ENCODE assay signal across 1 cellular context in the genomic region with DNA sequence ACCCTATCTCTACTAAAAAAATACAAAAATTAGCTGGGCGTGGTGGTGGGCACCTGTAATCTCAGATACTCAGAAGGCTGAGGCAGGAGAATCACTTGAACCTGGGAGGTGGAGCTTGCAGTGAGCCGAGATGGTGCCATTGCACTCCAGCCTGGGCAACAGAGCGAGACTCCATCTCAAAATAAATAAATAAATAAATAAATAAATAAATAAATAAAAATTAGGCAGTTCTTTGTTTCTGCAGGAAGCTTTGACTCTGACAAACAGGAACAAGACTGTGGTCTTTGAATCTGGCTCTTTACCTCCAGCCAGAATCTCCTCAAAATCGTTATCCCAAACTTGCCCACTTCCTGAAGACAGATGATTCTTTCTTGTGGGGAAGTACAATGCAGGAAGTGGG.
TF ChIP-seq lines count a peak whose summit lies in the region.

No MANE protein-coding gene starts in this region.

TF ChIP-seq in HEK293, 187 proteins besides CTCF, POLR2A, EP300 and RAD21 (continued from another document):
- TF ChIP-seq, protein P1, sequence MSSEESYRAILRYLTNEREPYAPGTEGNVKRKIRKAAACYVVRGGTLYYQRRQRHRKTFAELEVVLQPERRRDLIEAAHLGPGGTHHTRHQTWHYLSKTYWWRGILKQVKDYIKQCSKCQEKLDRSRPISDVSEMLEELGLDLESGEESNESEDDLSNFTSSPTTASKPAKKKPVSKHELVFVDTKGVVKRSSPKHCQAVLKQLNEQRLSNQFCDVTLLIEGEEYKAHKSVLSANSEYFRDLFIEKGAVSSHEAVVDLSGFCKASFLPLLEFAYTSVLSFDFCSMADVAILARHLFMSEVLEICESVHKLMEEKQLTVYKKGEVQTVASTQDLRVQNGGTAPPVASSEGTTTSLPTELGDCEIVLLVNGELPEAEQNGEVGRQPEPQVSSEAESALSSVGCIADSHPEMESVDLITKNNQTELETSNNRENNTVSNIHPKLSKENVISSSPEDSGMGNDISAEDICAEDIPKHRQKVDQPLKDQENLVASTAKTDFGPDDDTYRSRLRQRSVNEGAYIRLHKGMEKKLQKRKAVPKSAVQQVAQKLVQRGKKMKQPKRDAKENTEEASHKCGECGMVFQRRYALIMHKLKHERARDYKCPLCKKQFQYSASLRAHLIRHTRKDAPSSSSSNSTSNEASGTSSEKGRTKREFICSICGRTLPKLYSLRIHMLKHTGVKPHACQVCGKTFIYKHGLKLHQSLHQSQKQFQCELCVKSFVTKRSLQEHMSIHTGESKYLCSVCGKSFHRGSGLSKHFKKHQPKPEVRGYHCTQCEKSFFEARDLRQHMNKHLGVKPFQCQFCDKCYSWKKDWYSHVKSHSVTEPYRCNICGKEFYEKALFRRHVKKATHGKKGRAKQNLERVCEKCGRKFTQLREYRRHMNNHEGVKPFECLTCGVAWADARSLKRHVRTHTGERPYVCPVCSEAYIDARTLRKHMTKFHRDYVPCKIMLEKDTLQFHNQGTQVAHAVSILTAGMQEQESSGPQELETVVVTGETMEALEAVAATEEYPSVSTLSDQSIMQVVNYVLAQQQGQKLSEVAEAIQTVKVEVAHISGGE (tag by site-specific recombination; conservative IDR thresholded peaks at IDR 0.05; ENCODE audit: low read depth) = peak; percentile 63
- TF ChIP-seq ZNF426 (tag by site-specific recombination; IDR thresholded peaks at IDR 0.05) = peak; percentile 47
- TF ChIP-seq ZNF394 (tag by site-specific recombination; IDR thresholded peaks at IDR 0.05; ENCODE audit: borderline replicate concordance) = peak; percentile 82
- peak; percentile 20; the same call in 1 of the 2 replicates for TF ChIP-seq ZNF140 (tag by site-specific recombination; IDR thresholded peaks at IDR 0.05)
- peak; percentile 48 for TF ChIP-seq ZNF623 (tag by site-specific recombination; IDR thresholded peaks at IDR 0.05)
- TF ChIP-seq ZNF555 (tag by site-specific recombination; conservative IDR thresholded peaks at IDR 0.05) = peak; percentile 28; the same call in 1 of the 2 replicates
